ENCODE assay signal across 1 cellular context in the genomic region with DNA sequence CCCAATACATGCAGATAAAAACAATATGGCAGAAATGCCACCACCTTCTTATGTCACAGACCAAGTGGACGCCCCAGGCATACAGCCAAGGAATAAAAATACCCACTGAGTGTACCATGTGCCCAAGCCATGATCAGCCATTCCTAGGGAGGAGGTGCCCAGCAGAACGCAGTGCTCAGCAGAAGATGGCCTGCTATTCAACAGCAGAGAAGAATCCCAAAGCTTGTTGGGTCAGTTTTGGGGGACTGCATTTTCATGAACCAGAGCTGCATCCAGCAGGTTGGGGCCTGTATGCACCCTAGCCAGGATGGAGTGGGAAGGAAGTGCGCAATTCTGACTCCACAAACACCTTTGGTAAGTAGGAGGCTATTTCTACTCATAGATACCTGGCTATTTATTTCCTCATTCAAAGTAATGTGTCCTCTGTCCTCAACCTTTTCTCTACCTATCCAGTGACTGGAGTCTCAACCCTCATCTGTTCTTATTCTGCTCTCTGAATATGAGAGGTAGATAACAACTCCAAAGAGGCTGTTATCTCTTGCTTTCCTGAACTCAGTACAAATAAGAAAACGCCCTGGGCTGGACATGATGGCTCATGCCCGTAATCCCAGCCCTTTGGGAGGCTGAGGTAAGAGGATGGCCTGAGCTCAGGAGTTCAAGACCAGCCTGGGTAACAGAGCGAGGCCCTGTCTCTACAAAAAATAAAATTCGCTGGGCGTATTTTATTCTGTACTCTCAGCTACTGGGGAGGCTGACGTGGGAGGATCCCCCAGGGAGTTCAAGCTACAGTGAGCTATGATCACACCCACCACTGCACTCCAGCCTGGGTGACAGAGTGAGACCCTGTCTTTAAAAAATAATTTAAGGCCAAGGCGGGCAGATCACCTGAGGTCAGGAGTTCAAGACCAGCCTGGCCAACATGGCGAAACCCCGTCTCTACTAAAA.
TF ChIP-seq lines count a peak whose summit lies in the region.

No MANE protein-coding gene starts in this region.

TF ChIP-seq in GM12878, 131 proteins besides CTCF, POLR2A, EP300 and RAD21:
- TF ChIP-seq ZBTB11 (CRISPR knock-in tag; IDR thresholded peaks at IDR 0.05): no peak
- TF ChIP-seq BHLHE40 (IDR thresholded peaks at IDR 0.05; ENCODE audit: borderline replicate concordance in 1 of 2, low read depth in 2 of 2, low read length in 1 of 2): peak in 1 of 2 experiments; percentile 23; a peak in 1 of 4 replicates
- no peak for TF ChIP-seq CBX3 (IDR thresholded peaks at IDR 0.05; ENCODE audit: borderline replicate concordance, low read depth)
- no peak for TF ChIP-seq WRNIP1 (IDR thresholded peaks at IDR 0.05; ENCODE audit: borderline replicate concordance, low read depth, low read length)
- peak; percentile 90 for TF ChIP-seq MEF2B (IDR thresholded peaks at IDR 0.05; ENCODE audit: partially characterized antibody, poor library complexity, severe bottlenecking)
- no peak for TF ChIP-seq PAX8 (IDR thresholded peaks at IDR 0.05)
- no peak for TF ChIP-seq EZH2 (IDR thresholded peaks at IDR 0.05; ENCODE audit: borderline replicate concordance, control insufficient read depth, low read depth, low read length)
- TF ChIP-seq ZNF217 (IDR thresholded peaks at IDR 0.05): 0 out of 2 replicates have a peak, but pooled peaks have one; percentile 32
- no peak for TF ChIP-seq SIX5 (IDR thresholded peaks at IDR 0.05; ENCODE audit: low read depth, low read length, severe bottlenecking)
- no peak for TF ChIP-seq RB1 (IDR thresholded peaks at IDR 0.05; ENCODE audit: borderline replicate concordance)
- no peak for TF ChIP-seq SMAD5 (IDR thresholded peaks at IDR 0.05; ENCODE audit: low read depth)
- no peak for TF ChIP-seq MXI1 (IDR thresholded peaks at IDR 0.05; ENCODE audit: low read depth, low read length)
- no peak for TF ChIP-seq RBBP5 (conservative IDR thresholded peaks at IDR 0.05)
- TF ChIP-seq ZZZ3 (IDR thresholded peaks at IDR 0.05; ENCODE audit: control insufficient read depth, insufficient read length, low read depth): no peak
- TF ChIP-seq SRF (IDR thresholded peaks at IDR 0.05; ENCODE audit: low read depth in 2 of 2, low read length in 2 of 2): no peak
- no peak for TF ChIP-seq NR2C2 (IDR thresholded peaks at IDR 0.05; ENCODE audit: borderline replicate concordance, control insufficient read depth, insufficient read length, low read depth)
- TF ChIP-seq, protein P1, sequence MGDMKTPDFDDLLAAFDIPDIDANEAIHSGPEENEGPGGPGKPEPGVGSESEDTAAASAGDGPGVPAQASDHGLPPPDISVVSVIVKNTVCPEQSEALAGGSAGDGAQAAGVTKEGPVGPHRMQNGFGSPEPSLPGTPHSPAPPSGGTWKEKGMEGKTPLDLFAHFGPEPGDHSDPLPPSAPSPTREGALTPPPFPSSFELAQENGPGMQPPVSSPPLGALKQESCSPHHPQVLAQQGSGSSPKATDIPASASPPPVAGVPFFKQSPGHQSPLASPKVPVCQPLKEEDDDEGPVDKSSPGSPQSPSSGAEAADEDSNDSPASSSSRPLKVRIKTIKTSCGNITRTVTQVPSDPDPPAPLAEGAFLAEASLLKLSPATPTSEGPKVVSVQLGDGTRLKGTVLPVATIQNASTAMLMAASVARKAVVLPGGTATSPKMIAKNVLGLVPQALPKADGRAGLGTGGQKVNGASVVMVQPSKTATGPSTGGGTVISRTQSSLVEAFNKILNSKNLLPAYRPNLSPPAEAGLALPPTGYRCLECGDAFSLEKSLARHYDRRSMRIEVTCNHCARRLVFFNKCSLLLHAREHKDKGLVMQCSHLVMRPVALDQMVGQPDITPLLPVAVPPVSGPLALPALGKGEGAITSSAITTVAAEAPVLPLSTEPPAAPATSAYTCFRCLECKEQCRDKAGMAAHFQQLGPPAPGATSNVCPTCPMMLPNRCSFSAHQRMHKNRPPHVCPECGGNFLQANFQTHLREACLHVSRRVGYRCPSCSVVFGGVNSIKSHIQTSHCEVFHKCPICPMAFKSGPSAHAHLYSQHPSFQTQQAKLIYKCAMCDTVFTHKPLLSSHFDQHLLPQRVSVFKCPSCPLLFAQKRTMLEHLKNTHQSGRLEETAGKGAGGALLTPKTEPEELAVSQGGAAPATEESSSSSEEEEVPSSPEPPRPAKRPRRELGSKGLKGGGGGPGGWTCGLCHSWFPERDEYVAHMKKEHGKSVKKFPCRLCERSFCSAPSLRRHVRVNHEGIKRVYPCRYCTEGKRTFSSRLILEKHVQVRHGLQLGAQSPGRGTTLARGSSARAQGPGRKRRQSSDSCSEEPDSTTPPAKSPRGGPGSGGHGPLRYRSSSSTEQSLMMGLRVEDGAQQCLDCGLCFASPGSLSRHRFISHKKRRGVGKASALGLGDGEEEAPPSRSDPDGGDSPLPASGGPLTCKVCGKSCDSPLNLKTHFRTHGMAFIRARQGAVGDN (IDR thresholded peaks at IDR 0.05): no peak
- TF ChIP-seq SREBF2 (IDR thresholded peaks at IDR 0.05; ENCODE audit: low read length): no peak
